Comparison of ENCODE assay signal across 8 cellular contexts in genomic region chr12:75722714-75723200, GRCh38.
DNase-seq lines count a peak whose midpoint lies in the region; ATAC-seq lines count a peak whose summit lies in the region.

No MANE protein-coding gene starts in this region.

- H3K36me3 ChIP-seq in BLaER1 treated with 17β-estradiol and CSF1 and Interleukin-3, amounts not matched to agents 10 nM and 100 nM: no peaks in the 10 kb centered on the region
- no peaks in the 10 kb centered on the region for H3K36me3 ChIP-seq in iPS-20b (ENCODE audit: insufficient read depth, low read depth, low read length)

- peak overlapping the region; percentile 10 to 79 (median 42) for H3K4me2 ChIP-seq in BLaER1 treated with 17β-estradiol and CSF1 and Interleukin-3, amounts not matched to agents 10 nM and 100 nM

- H3K9ac ChIP-seq in BLaER1 treated with 17β-estradiol and CSF1 and Interleukin-3, amounts not matched to agents 10 nM and 100 nM: peak overlapping the region in 2 of 11 experiments; percentile 6 to 19; a peak in 1 of 22 replicates
- H3K9ac ChIP-seq in iPS-20b (ENCODE audit: low read depth, low read length): peak overlapping the region; percentile 3; the same call in 1 of the 2 replicates

- H3K4me1 ChIP-seq in BLaER1 treated with 17β-estradiol and CSF1 and Interleukin-3, amounts not matched to agents 10 nM and 100 nM: peaks cover 13 to 35% (median 16%) of the 10 kb centered on the region in 10 experiments
- H3K4me1 ChIP-seq in iPS-20b (ENCODE audit: insufficient read depth, low read length): peaks cover 40% of the 10 kb centered on the region

- H3K9me3 ChIP-seq in BLaER1 treated with 17β-estradiol and CSF1 and Interleukin-3, amounts not matched to agents 10 nM and 100 nM (replicated peaks in 1 of 11): peaks cover 0 to 12% (median 9%) of the 10 kb centered on the region in 11 experiments; a peak in 8 of 22 replicates
- no peaks in the 10 kb centered on the region for H3K9me3 ChIP-seq in iPS-20b (ENCODE audit: insufficient read depth, low read depth, low read length)

- peak; percentile 89 for ATAC-seq in GM18909 (IDR thresholded peaks at IDR 0.05; ENCODE audit: poor library complexity, unreplicated experiment)
- peak; percentile 87 for ATAC-seq in HG03354 (IDR thresholded peaks at IDR 0.05; ENCODE audit: poor library complexity, severe bottlenecking, unreplicated experiment)

- DNase-seq in RPMI8226 (peak; percentile 72), anterior cingulate cortex (lab: John Stamatoyannopoulos, UW) (peak in 36 of 58 donors; percentile 1 to 80 (median 29)), NCI-H226 (no peak)
- peak; percentile 32 for DNase-seq in stimulated activated CD4-positive, alpha-beta T cell treated with anti-CD3 and anti-CD28 coated beads, Interleukin-15, amount 100 ng/mL, for 24 hours

- H4K20me1 ChIP-seq in BLaER1 treated with 17β-estradiol and CSF1 and Interleukin-3, amounts not matched to agents 10 nM and 100 nM: no peaks in the 10 kb centered on the region

- H3K4me3 ChIP-seq in BLaER1 treated with 17β-estradiol and CSF1 and Interleukin-3, amounts not matched to agents 10 nM and 100 nM: no peak overlapping the region
- H3K4me3 ChIP-seq in iPS-20b (ENCODE audit: low read length): no peak overlapping the region

- peak overlapping the region; percentile 32 to 77 (median 72); a peak in 21 of 22 replicates for H3K27ac ChIP-seq in BLaER1 treated with 17β-estradiol and CSF1 and Interleukin-3, amounts not matched to agents 10 nM and 100 nM
- H3K27ac ChIP-seq in iPS-20b (ENCODE audit: low read length): no peak overlapping the region

- H3K27me3 ChIP-seq in BLaER1 treated with 17β-estradiol and CSF1 and Interleukin-3, amounts not matched to agents 10 nM and 100 nM: no peaks in the 10 kb centered on the region
- H3K27me3 ChIP-seq in iPS-20b (ENCODE audit: insufficient read depth, low read length): peaks cover 10% of the 10 kb centered on the region; the same call in 1 of the 2 replicates
